9 cellular contexts compared by ENCODE assay signal in genomic region chr17:59827721-59828477, GRCh38.
DNase-seq lines count a peak whose midpoint lies in the region; ATAC-seq and TF ChIP-seq lines count a peak whose summit lies in the region.
"Had no signal": no experiment of that assay in that cellular context is flagged by ENCODE, and none has a peak within 500 bp of the region (broad histone marks: within the 10 kb centered on the region; RNA-seq: fewer than 3 reads in every experiment).

No MANE protein-coding gene starts in this region.

- no peaks in the 10 kb centered on the region for H3K36me3 ChIP-seq in tibial artery

- H3K27me3 ChIP-seq in tibial artery = no peaks in the 10 kb centered on the region

- H3K4me1 Mint-ChIP-seq in activated T-cell treated with anti-CD3 and anti-CD28 coated beads, Interleukin-2, amount 50 U/mL, for 4 hours (ENCODE audit: low read depth) = peaks cover 70% of the 10 kb centered on the region
- H3K4me1 Mint-ChIP-seq in immature natural killer cell = peaks cover 43 to 55% of the 10 kb centered on the region in 2 donors

- TF ChIP-seq CTCF in tibial artery (IDR thresholded peaks at IDR 0.05) = no peak

- no peaks in the 10 kb centered on the region for H3K9me3 Mint-ChIP-seq in activated T-cell treated with anti-CD3 and anti-CD28 coated beads, Interleukin-2, amount 50 U/mL, for 4 hours
- no peaks in the 10 kb centered on the region for H3K9me3 Mint-ChIP-seq in immature natural killer cell

- no peak for ATAC-seq in activated T-cell treated with anti-CD3 and anti-CD28 coated beads, Interleukin-2, amount 50 U/mL, for 4 hours
- no peak for ATAC-seq in GM18868 (IDR thresholded peaks at IDR 0.05; ENCODE audit: unreplicated experiment)

- H3K36me3 Mint-ChIP-seq in activated T-cell treated with anti-CD3 and anti-CD28 coated beads, Interleukin-2, amount 50 U/mL, for 4 hours (ENCODE audit: insufficient read depth) = peaks cover 15% of the 10 kb centered on the region
- peaks cover 0 to 17% (median under 1%) of the 10 kb centered on the region in 3 donors for H3K36me3 Mint-ChIP-seq in immature natural killer cell

- H3K27me3 Mint-ChIP-seq in activated T-cell treated with anti-CD3 and anti-CD28 coated beads, Interleukin-2, amount 50 U/mL, for 4 hours (ENCODE audit: low read depth) = no peaks in the 10 kb centered on the region
- H3K27me3 Mint-ChIP-seq in immature natural killer cell (ENCODE audit: low read depth in 3 of 3) = no peaks in the 10 kb centered on the region

- H3K9me3 ChIP-seq in tibial artery = no peaks in the 10 kb centered on the region

- intact Hi-C loops in tibial artery (cut with DNase I; ENCODE audit: low total_unique reads) = no loop called here

- no peak overlapping the region for H3K4me3 ChIP-seq in tibial artery

- peak overlapping the region; percentile 80 for H3K4me3 Mint-ChIP-seq in activated T-cell treated with anti-CD3 and anti-CD28 coated beads, Interleukin-2, amount 50 U/mL, for 4 hours
- peak overlapping the region in 2 of 5 donors; percentile 7 to 84 for H3K4me3 Mint-ChIP-seq in immature natural killer cell

- peak overlapping the region; percentile 74 to 75 for H3K27ac ChIP-seq in tibial artery

- no peak for DNase-seq in activated T-cell treated with anti-CD3 and anti-CD28 coated beads, Interleukin-2, amount 50 U/mL, for 4 hours
- no peak for DNase-seq in activated T-cell treated with anti-CD3 and anti-CD28 coated beads, Interleukin-2, amount 50 U/mL, for 48 hours
- peak; percentile 43 for DNase-seq in SK-N-DZ (ENCODE audit: low spot score)
- DNase-seq in immature natural killer cell = no peak
- DNase-seq in tibial artery = no peak
- DNase-seq in amygdala (lab: John Stamatoyannopoulos, UW) = no peak
- no peak for DNase-seq in NCI-H2081 treated with DMSO at 0.1 percent for 48 hours (lab: John Stamatoyannopoulos, UW)
- DNase-seq: anterior cingulate cortex had no signal

- peak overlapping the region; percentile 86 to 99 (median 95) for H3K27ac Mint-ChIP-seq in immature natural killer cell

- H3K4me1 ChIP-seq in tibial artery = peaks cover 0 to 75% (median 38%) of the 10 kb centered on the region in 4 donors
